22 cellular contexts compared by ENCODE assay signal in genomic region chr17:43477832-43478634, GRCh38. TPM values are rescaled to one million over a fixed set of nuclear protein-coding genes. Genes with fewer than 3 reads are reported as not detected.
DNase-seq lines count a peak whose midpoint lies in the region; FAIRE-seq and TF ChIP-seq lines count a peak whose summit lies in the region.
"Had no signal": no experiment of that assay in that cellular context is flagged by ENCODE, and none has a peak within 500 bp of the region (broad histone marks: within the 10 kb centered on the region; RNA-seq: fewer than 3 reads in every experiment).

No MANE protein-coding gene starts in this region.

- H3K27ac ChIP-seq in astrocyte (ENCODE audit: low read depth, low read length): no peak overlapping the region
- H3K27ac ChIP-seq: ascending aorta; BLaER1 treated with 17β-estradiol and CSF1 and Interleukin-3, amounts not matched to agents 10 nM and 100 nM; coronary artery; PC-9; spleen had no signal

- peak; percentile 51 for DNase-seq in GM03348 (ENCODE audit: low spot score)
- DNase-seq in NCI-H2171 treated with DMSO at 0.1 percent for 48 hours (lab: John Stamatoyannopoulos, UW): peak; percentile 87
- no peak for DNase-seq in astrocyte (ENCODE audit: low read depth)
- no peak for DNase-seq in nephron progenitor cell
- no peak for DNase-seq in Calu3
- DNase-seq in NCI-H2107 treated with DMSO at 0.1 percent for 48 hours (lab: John Stamatoyannopoulos, UW; ENCODE audit: unreplicated experiment): no peak
- no peak for DNase-seq in activated T-helper 1 cell treated with anti-CD3 and anti-CD28 coated beads, Interleukin-12 subunit alpha, Interleukin-12 subunit beta, Interleukin-2, Interleukin-4 antibody, amounts not matched to agents 30 ng/mL and 10 ng/mL and 1 ng/mL, durations not matched to agents 14 hours and 24 hours and 36 hours (ENCODE audit: low spot score)
- DNase-seq in NCI-H146 (lab: John Stamatoyannopoulos, UW): no peak
- DNase-seq: activated effector memory CD4-positive, alpha-beta T cell treated with anti-CD3 and anti-CD28 coated beads, Interleukin-2, amount 50 U/mL, for 16 hours; DMS79 treated with DMSO at 0.1 percent for 48 hours; head of caudate nucleus; midbrain; NCI-H1930; PC-9; SK-N-SH; spleen; stimulated activated naive CD8-positive, alpha-beta T cell treated with anti-CD3 and anti-CD28 coated beads, Interleukin-15, Interleukin-2, amounts not matched to agents 100 U/mL and 50 U/mL, for 24 hours had no signal

- no peak overlapping the region for H3K27ac Mint-ChIP-seq in astrocyte (ENCODE audit: unreplicated experiment)
- H3K27ac Mint-ChIP-seq in nephron progenitor cell: peak overlapping the region; percentile 61
- H3K27ac Mint-ChIP-seq in Calu3 (ENCODE audit: unreplicated experiment): no peak overlapping the region
- no peak overlapping the region for H3K27ac Mint-ChIP-seq in activated T-helper 1 cell treated with anti-CD3 and anti-CD28 coated beads, Interleukin-12 subunit alpha, Interleukin-12 subunit beta, Interleukin-2, Interleukin-4 antibody, amounts not matched to agents 30 ng/mL and 10 ng/mL and 1 ng/mL, durations not matched to agents 14 hours and 24 hours and 36 hours

- peak overlapping the region; percentile 28 for H2AFZ ChIP-seq in astrocyte (ENCODE audit: low read depth, low read length)
- H2AFZ ChIP-seq: PC-9 had no signal

- H3K79me2 ChIP-seq in astrocyte (ENCODE audit: insufficient read depth, low read length): no peaks in the 10 kb centered on the region

- no peaks in the 10 kb centered on the region for H3K36me3 Mint-ChIP-seq in astrocyte (ENCODE audit: low read depth, unreplicated experiment)
- no peaks in the 10 kb centered on the region for H3K36me3 Mint-ChIP-seq in nephron progenitor cell (ENCODE audit: low read depth)
- H3K36me3 Mint-ChIP-seq in Calu3 (ENCODE audit: insufficient read depth, unreplicated experiment): no peaks in the 10 kb centered on the region
- no peaks in the 10 kb centered on the region for H3K36me3 Mint-ChIP-seq in activated T-helper 1 cell treated with anti-CD3 and anti-CD28 coated beads, Interleukin-12 subunit alpha, Interleukin-12 subunit beta, Interleukin-2, Interleukin-4 antibody, amounts not matched to agents 30 ng/mL and 10 ng/mL and 1 ng/mL, durations not matched to agents 14 hours and 24 hours and 36 hours (ENCODE audit: low read depth)

- H3K4me3 ChIP-seq in astrocyte (ENCODE audit: insufficient read depth, low read depth, low read length): no peak overlapping the region
- H3K4me3 ChIP-seq: ascending aorta; BLaER1 treated with 17β-estradiol and CSF1 and Interleukin-3, amounts not matched to agents 10 nM and 100 nM; coronary artery; PC-9; spleen had no signal

- intact Hi-C loops in Calu3 (cut with micrococcal nuclease; ENCODE audit: unreplicated experiment): no loop called here
- intact Hi-C loops in activated T-helper 1 cell treated with anti-CD3 and anti-CD28 coated beads, Interleukin-12 subunit alpha, Interleukin-12 subunit beta, Interleukin-2, Interleukin-4 antibody, amounts not matched to agents 30 ng/mL and 10 ng/mL and 1 ng/mL, durations not matched to agents 14 hours and 24 hours and 36 hours (cut with micrococcal nuclease): no loop called here

- no peaks in the 10 kb centered on the region for H3K4me1 ChIP-seq in astrocyte (ENCODE audit: insufficient read depth, low read length)

- CTCF ChIA-PET in Calu3 (lab: Charles Lee): interaction anchor here (1.0 kb wide), 1 partner anchor 79 kb away, joined by 4 read pairs; the partner anchor contains the start of gene ARL4D

- H3K9me3 ChIP-seq in astrocyte (ENCODE audit: insufficient read depth, low read depth, low read length): no peaks in the 10 kb centered on the region
- H3K9me3 ChIP-seq: ascending aorta; BLaER1 treated with 17β-estradiol and CSF1 and Interleukin-3, amounts not matched to agents 10 nM and 100 nM; SK-N-SH; spleen had no signal

- H3K9me3 Mint-ChIP-seq in astrocyte (ENCODE audit: unreplicated experiment): no peaks in the 10 kb centered on the region
- H3K9me3 Mint-ChIP-seq in nephron progenitor cell: no peaks in the 10 kb centered on the region
- H3K9me3 Mint-ChIP-seq in Calu3 (ENCODE audit: low read depth, unreplicated experiment): no peaks in the 10 kb centered on the region
- H3K9me3 Mint-ChIP-seq in activated T-helper 1 cell treated with anti-CD3 and anti-CD28 coated beads, Interleukin-12 subunit alpha, Interleukin-12 subunit beta, Interleukin-2, Interleukin-4 antibody, amounts not matched to agents 30 ng/mL and 10 ng/mL and 1 ng/mL, durations not matched to agents 14 hours and 24 hours and 36 hours: no peaks in the 10 kb centered on the region

- no peaks in the 10 kb centered on the region for H3K36me3 ChIP-seq in astrocyte (ENCODE audit: insufficient read depth, low read length)
- H3K36me3 ChIP-seq: ascending aorta; BLaER1 treated with 17β-estradiol and CSF1 and Interleukin-3, amounts not matched to agents 10 nM and 100 nM; spleen had no signal

- no TSS peak for BruUV-seq in Calu3 (replicated peaks; lab: Mats Ljungman, UMichigan)

- H3K27me3 ChIP-seq in astrocyte (ENCODE audit: insufficient read depth, low read length): no peaks in the 10 kb centered on the region
- H3K27me3 ChIP-seq: ascending aorta; BLaER1 treated with 17β-estradiol and CSF1 and Interleukin-3, amounts not matched to agents 10 nM and 100 nM; spleen had no signal

- no peak overlapping the region for H3K9ac ChIP-seq in astrocyte (ENCODE audit: low read length)
- H3K9ac ChIP-seq: BLaER1 treated with 17β-estradiol and CSF1 and Interleukin-3, amounts not matched to agents 10 nM and 100 nM; SK-N-SH had no signal

- no peaks in the 10 kb centered on the region for H4K20me1 ChIP-seq in astrocyte (ENCODE audit: insufficient read depth, low read length)
- H4K20me1 ChIP-seq: BLaER1 treated with 17β-estradiol and CSF1 and Interleukin-3, amounts not matched to agents 10 nM and 100 nM had no signal

- H3K4me1 Mint-ChIP-seq in astrocyte (ENCODE audit: low read depth, unreplicated experiment) (peaks cover 3% of the 10 kb centered on the region), nephron progenitor cell (peaks cover 41% of the 10 kb centered on the region), Calu3 (ENCODE audit: low read depth, unreplicated experiment) (no peaks in the 10 kb centered on the region)
- H3K4me1 Mint-ChIP-seq in activated T-helper 1 cell treated with anti-CD3 and anti-CD28 coated beads, Interleukin-12 subunit alpha, Interleukin-12 subunit beta, Interleukin-2, Interleukin-4 antibody, amounts not matched to agents 30 ng/mL and 10 ng/mL and 1 ng/mL, durations not matched to agents 14 hours and 24 hours and 36 hours (ENCODE audit: low read depth): no peaks in the 10 kb centered on the region

- no peak for FAIRE-seq in astrocyte (lab: Jason Lieb, UNC)
- FAIRE-seq: islet of Langerhans, urothelium cell line had no signal

- H3K4me3 Mint-ChIP-seq in astrocyte (ENCODE audit: unreplicated experiment) (no peak overlapping the region), nephron progenitor cell (no peak overlapping the region), Calu3 (ENCODE audit: low read depth, unreplicated experiment) (no peak overlapping the region)
- H3K4me3 Mint-ChIP-seq in activated T-helper 1 cell treated with anti-CD3 and anti-CD28 coated beads, Interleukin-12 subunit alpha, Interleukin-12 subunit beta, Interleukin-2, Interleukin-4 antibody, amounts not matched to agents 30 ng/mL and 10 ng/mL and 1 ng/mL, durations not matched to agents 14 hours and 24 hours and 36 hours: no peak overlapping the region

- no peak overlapping the region for H3K4me2 ChIP-seq in astrocyte (ENCODE audit: low read length)
- H3K4me2 ChIP-seq: BLaER1 treated with 17β-estradiol and CSF1 and Interleukin-3, amounts not matched to agents 10 nM and 100 nM; PC-9; SK-N-SH had no signal

- TF ChIP-seq CTCF in astrocyte (IDR thresholded peaks at IDR 0.05; ENCODE audit: insufficient read depth, low read depth, low read length) (no peak), nephron progenitor cell (IDR thresholded peaks at IDR 0.05) (no peak), Calu3 (IDR thresholded peaks at IDR 0.05; ENCODE audit: unreplicated experiment) (no peak)

- peaks cover 4% of the 10 kb centered on the region for H3K27me3 Mint-ChIP-seq in astrocyte (ENCODE audit: low read depth, unreplicated experiment)
- peaks cover 13% of the 10 kb centered on the region for H3K27me3 Mint-ChIP-seq in nephron progenitor cell (ENCODE audit: low read depth, poor library complexity)
- no peaks in the 10 kb centered on the region for H3K27me3 Mint-ChIP-seq in Calu3 (ENCODE audit: unreplicated experiment)
- H3K27me3 Mint-ChIP-seq in activated T-helper 1 cell treated with anti-CD3 and anti-CD28 coated beads, Interleukin-12 subunit alpha, Interleukin-12 subunit beta, Interleukin-2, Interleukin-4 antibody, amounts not matched to agents 30 ng/mL and 10 ng/mL and 1 ng/mL, durations not matched to agents 14 hours and 24 hours and 36 hours (ENCODE audit: insufficient read depth): peaks cover 8% of the 10 kb centered on the region

RNA-seq across cellular contexts. Expression of gene DHX8, which starts 5.7 kb away (rescaled TPM):
- 48.5 and 61.1 TPM in 2 replicates for total RNA-seq in astrocyte
- 83.6 and 94.8 TPM in 2 replicates for total RNA-seq in Calu3 (2022)
- 57.0 and 59.8 TPM in 2 replicates for total RNA-seq in activated T-helper 1 cell treated with anti-CD3 and anti-CD28 coated beads, Interleukin-12 subunit alpha, Interleukin-12 subunit beta, Interleukin-2, Interleukin-4 antibody, amounts not matched to agents 30 ng/mL and 10 ng/mL and 1 ng/mL, durations not matched to agents 14 hours and 24 hours and 36 hours

Comparison
In these comparisons a context has a peak if more than half of its experiments do, and no peak if none do; other contexts are left out.
1. DNase-seq: peak in GM03348 (single experiment) and NCI-H2171 treated with DMSO at 0.1 percent for 48 hours (single experiment); none in astrocyte (single experiment), nephron progenitor cell (single experiment), Calu3 (single experiment), NCI-H2107 treated with DMSO at 0.1 percent for 48 hours (single experiment), activated T-helper 1 cell treated with anti-CD3 and anti-CD28 coated beads, Interleukin-12 subunit alpha, Interleukin-12 subunit beta, Interleukin-2, Interleukin-4 antibody, amounts not matched to agents 30 ng/mL and 10 ng/mL and 1 ng/mL, durations not matched to agents 14 hours and 24 hours and 36 hours (single experiment) and NCI-H146 (single experiment).